In genomic region chr12:29334911-29335310, GRCh38 we compare ENCODE assay signal across 15 cellular contexts. TPM values are rescaled to one million over a fixed set of nuclear protein-coding genes. Genes with fewer than 3 reads are reported as not detected.
DNase-seq lines count a peak whose midpoint lies in the region; ATAC-seq and TF ChIP-seq lines count a peak whose summit lies in the region.
"Had no signal": no experiment of that assay in that cellular context is flagged by ENCODE, and none has a peak within 500 bp of the region (broad histone marks: within the 10 kb centered on the region; RNA-seq: fewer than 3 reads in every experiment).

No MANE protein-coding gene starts in this region.

- WGBS in IMR-90 (ENCODE audit: extremely low coverage in 2 of 2, insufficient read length in 1 of 2), 2 experiments = no CpG with 5 or more reads among the region's 2 CpGs

- H2AK9ac ChIP-seq in IMR-90 (replicated peaks; ENCODE audit: low read depth, low read length, poor library complexity) = no peak overlapping the region

- intact Hi-C loops in IMR-90 (cut with micrococcal nuclease) (no loop called here), tibial artery (cut with DNase I; ENCODE audit: low total_unique reads) (no loop called here)

- H3K14ac ChIP-seq in IMR-90 (replicated peaks; ENCODE audit: low read depth, low read length) = no peak overlapping the region

- TF ChIP-seq POLR2A in IMR-90 (IDR thresholded peaks at IDR 0.05; ENCODE audit: low read depth, low read length) = no peak

- in situ Hi-C loops in IMR-90 (cut with MboI; ENCODE audit: low sequenced_read_pairs) = no loop called here

- no peak overlapping the region for H4K91ac ChIP-seq in IMR-90 (ENCODE audit: insufficient read depth, low read depth, low read length)

- H3K27ac ChIP-seq in IMR-90 (ENCODE audit: insufficient read depth, low read length) = no peak overlapping the region
- no peak overlapping the region for H3K27ac ChIP-seq in RWPE1
- H3K27ac ChIP-seq in tibial artery = no peak overlapping the region
- H3K27ac ChIP-seq: BLaER1 had no signal

- no peak overlapping the region for H3K9ac ChIP-seq in IMR-90 (ENCODE audit: low read depth, low read length)
- H3K9ac ChIP-seq: BLaER1 had no signal

- H4K20me1 ChIP-seq in IMR-90 (ENCODE audit: insufficient read depth, low read length) = no peaks in the 10 kb centered on the region
- H4K20me1 ChIP-seq: BLaER1 had no signal

- no peaks in the 10 kb centered on the region for H3K9me1 ChIP-seq in IMR-90 (ENCODE audit: insufficient read depth, low read length)

- no peak overlapping the region for H2BK15ac ChIP-seq in IMR-90 (ENCODE audit: low read depth, low read length)

- H4K8ac ChIP-seq in IMR-90 (ENCODE audit: low read depth in 2 of 2, low read length in 2 of 2) = no peak overlapping the region

- H4K5ac ChIP-seq in IMR-90 (ENCODE audit: low read depth, low read length) = no peak overlapping the region

- H3K9me3 ChIP-seq in IMR-90 (ENCODE audit: control insufficient read depth, insufficient read depth, low read length) (no peaks in the 10 kb centered on the region), tibial artery (no peaks in the 10 kb centered on the region)
- H3K9me3 ChIP-seq: BLaER1, HAP-1 had no signal

- no peak overlapping the region for H2BK20ac ChIP-seq in IMR-90 (ENCODE audit: low read depth, low read length)

- dilution Hi-C loops in IMR-90 (cut with HindIII; ENCODE audit: low sequenced_read_pairs, unreplicated experiment) = no loop called here

- no peaks in the 10 kb centered on the region for H3K79me1 ChIP-seq in IMR-90 (ENCODE audit: low read depth in 1 of 2, low read length in 2 of 2)

- no peak for TF ChIP-seq RAD21 in IMR-90 (IDR thresholded peaks at IDR 0.05; ENCODE audit: low read length)

- no peak overlapping the region for H2BK5ac ChIP-seq in IMR-90 (ENCODE audit: low read depth, low read length, poor library complexity, severe bottlenecking)

- TF ChIP-seq CTCF in IMR-90 (conservative IDR thresholded peaks at IDR 0.05; ENCODE audit: low read depth, low read length) (no peak), epithelial cell of esophagus (IDR thresholded peaks at IDR 0.05; ENCODE audit: insufficient read depth, low read depth, low read length, missing control alignments) (no peak), foreskin fibroblast (IDR thresholded peaks at IDR 0.05; ENCODE audit: low read depth, low read length) (no peak), RWPE1 (conservative IDR thresholded peaks at IDR 0.05; ENCODE audit: low read depth) (no peak), tibial artery (IDR thresholded peaks at IDR 0.05) (no peak)

- H3K4me1 ChIP-seq in IMR-90 (ENCODE audit: control insufficient read depth, insufficient read depth, low read length) (no peaks in the 10 kb centered on the region), tibial artery (no peaks in the 10 kb centered on the region)
- H3K4me1 ChIP-seq: HAP-1 had no signal

- POLR2A ChIA-PET in IMR-90 (lab: Charles Lee; ENCODE audit: unreplicated experiment) = no interaction called here
- POLR2A ChIA-PET in RWPE1 (lab: Yijun Ruan, JAX; ENCODE audit: low non-redundant PET) = interaction anchor here (0.6 kb wide), 1 partner anchor 1017 kb away, joined by 3 read pairs; no protein-coding TSS in a partner anchor

- H2BK120ac ChIP-seq in IMR-90 (ENCODE audit: low read depth, low read length) = no peak overlapping the region

- DNase-seq in EL (peak; percentile 25), IMR-90 (peak; percentile 13), epithelial cell of esophagus (ENCODE audit: low read depth) (peak; percentile 11), foreskin fibroblast (peak; percentile 8 to 39), RWPE1 (ENCODE audit: low spot score) (no peak), cerebellar nuclear complex (lab: John Stamatoyannopoulos, UW) (no peak), NCI-H510A treated with DMSO at 0.1 percent for 48 hours (lab: John Stamatoyannopoulos, UW) (no peak), tibial artery (no peak)
- DNase-seq: 8988T; CD4-positive, alpha-beta memory T cell; DMS153; DMS79 treated with DMSO at 0.1 percent for 48 hours; GDM1 had no signal

- no peak overlapping the region; the same call in 1 of the 2 replicates for H3K4me2 ChIP-seq in IMR-90 (ENCODE audit: low read depth, low read length)
- H3K4me2 ChIP-seq: BLaER1 had no signal

- H3K4ac ChIP-seq in IMR-90 (ENCODE audit: low read depth, low read length) = no peak overlapping the region

- ATAC-seq in IMR-90 (ENCODE audit: low read depth) = peak; percentile 42

- H3K36me3 ChIP-seq in IMR-90 (ENCODE audit: control insufficient read depth, insufficient read depth, low read length) = peaks cover 4% of the 10 kb centered on the region
- peaks cover 6 to 15% (median 12%) of the 10 kb centered on the region in 3 donors for H3K36me3 ChIP-seq in tibial artery

- no peak overlapping the region for H3K23ac ChIP-seq in IMR-90 (ENCODE audit: low read depth, low read length)

- H3K4me3 ChIP-seq in IMR-90 (ENCODE audit: insufficient read depth, low read depth, low read length) (no peak overlapping the region), epithelial cell of esophagus (ENCODE audit: low read length) (no peak overlapping the region), foreskin fibroblast (ENCODE audit: low read depth in 1 of 2, low read length in 2 of 2) (no peak overlapping the region), tibial artery (no peak overlapping the region)
- H3K4me3 ChIP-seq: BLaER1, HAP-1 had no signal

- no TSS peak for BruUV-seq in IMR-90 (replicated peaks; lab: Mats Ljungman, UMichigan)

- no peak overlapping the region for H2AK5ac ChIP-seq in IMR-90 (ENCODE audit: low read depth, low read length)

- no peak overlapping the region for H3K56ac ChIP-seq in IMR-90 (ENCODE audit: extremely low read depth, insufficient read depth, low read length)

- no peak overlapping the region for H3K18ac ChIP-seq in IMR-90 (ENCODE audit: low read depth, low read length)

- no peaks in the 10 kb centered on the region for H3K27me3 ChIP-seq in IMR-90 (ENCODE audit: control insufficient read depth, insufficient read depth, low read length)
- no peaks in the 10 kb centered on the region for H3K27me3 ChIP-seq in tibial artery
- H3K27me3 ChIP-seq: BLaER1 had no signal

- CTCF ChIA-PET in IMR-90 (lab: Yijun Ruan, JAX) (interaction anchor here (0.9 kb wide), 1 partner anchor 13 kb away, joined by 4 read pairs; no protein-coding TSS in a partner anchor), RWPE1 (lab: Yijun Ruan, JAX) (no interaction called here)

- no peak overlapping the region for H2AFZ ChIP-seq in IMR-90 (replicated peaks; ENCODE audit: low read length, poor library complexity)

TF ChIP-seq in IMR-90, 13 proteins besides CTCF, POLR2A, EP300 and RAD21:
- TF ChIP-seq MAZ (IDR thresholded peaks at IDR 0.05; ENCODE audit: borderline replicate concordance, low read depth, low read length) = no peak
- 0 out of 2 replicates have a peak, but pooled peaks have one; percentile 0 for TF ChIP-seq CEBPB (IDR thresholded peaks at IDR 0.05; ENCODE audit: low read depth, low read length)

RNA-seq across cellular contexts. Expression of gene ERGIC2, which starts 46.1 kb away (rescaled TPM):
- 45.3 and 107 TPM in 2 replicates for total RNA-seq in IMR-90 (2012; rRNA removed)
- polyA plus RNA-seq in IMR-90 (2012; rRNA removed) = 32.7 and 41.0 TPM in 2 replicates
- polyA plus RNA-seq in IMR-90 (2012; cell fraction: cytosol; rRNA removed) = 2.9 and 4.6 TPM in 2 replicates
- 0.61 and 14.9 TPM in 2 replicates for polyA plus RNA-seq in IMR-90 (2012; cell fraction: nucleus; rRNA removed; ENCODE audit: low replicate concordance)

Comparison
In these comparisons a context has a peak if more than half of its experiments do, and no peak if none do; other contexts are left out.
1. DNase-seq: peak in EL (single experiment), IMR-90 (single experiment), epithelial cell of esophagus (single experiment) and foreskin fibroblast (2 of 2); none in RWPE1 (single experiment), cerebellar nuclear complex (0 of 2), NCI-H510A treated with DMSO at 0.1 percent for 48 hours (single experiment) and tibial artery (0 of 2).